ENCODE assay signal across 1 cellular context in genomic region chr1:234546890-234547788, GRCh38.
TF ChIP-seq lines count a peak whose summit lies in the region.

No MANE protein-coding gene starts in this region.

TF ChIP-seq in K562, 482 proteins besides CTCF, POLR2A, EP300 and RAD21 (continued from another document and continues in another):
- TF ChIP-seq PBX2 (CRISPR knock-in tag; IDR thresholded peaks at IDR 0.05; ENCODE audit: low read depth), result no peak
- TF ChIP-seq PBX2 (tag; conservative IDR thresholded peaks at IDR 0.05; ENCODE audit: low read depth), result no peak
- no peak for TF ChIP-seq ZNF695 (CRISPR knock-in tag; IDR thresholded peaks at IDR 0.05)
- TF ChIP-seq NKRF (IDR thresholded peaks at IDR 0.05; ENCODE audit: borderline replicate concordance), result peak; percentile 54; the same call in 1 of the 2 replicates
- no peak for TF ChIP-seq RERE (CRISPR knock-in tag; IDR thresholded peaks at IDR 0.05; ENCODE audit: borderline replicate concordance)
- TF ChIP-seq ATF2 (CRISPR knock-in tag; IDR thresholded peaks at IDR 0.05), result no peak
- peak; percentile 91; the same call in 1 of the 2 replicates for TF ChIP-seq OTX1 (CRISPR knock-in tag; IDR thresholded peaks at IDR 0.05)
- TF ChIP-seq NR2C2 (CRISPR knock-in tag; IDR thresholded peaks at IDR 0.05), result no peak
- TF ChIP-seq NR2C2 (tag; IDR thresholded peaks at IDR 0.05), result peak; percentile 73
- peak; percentile 79 for TF ChIP-seq L3MBTL2 (IDR thresholded peaks at IDR 0.05)
- peak; percentile 98 for TF ChIP-seq CBFB (CRISPR knock-in tag; IDR thresholded peaks at IDR 0.05)
- TF ChIP-seq ELF2 (CRISPR knock-in tag; IDR thresholded peaks at IDR 0.05), result no peak
- TF ChIP-seq DMBX1 (CRISPR knock-in tag; IDR thresholded peaks at IDR 0.05; ENCODE audit: borderline replicate concordance), result peak; percentile 88
- no peak for TF ChIP-seq U2AF2 (optimal IDR thresholded peaks at IDR 0.05; ENCODE audit: low read depth, low read length)
- TF ChIP-seq ZSCAN29 (IDR thresholded peaks at IDR 0.05), result no peak
- TF ChIP-seq PCBP1 (IDR thresholded peaks at IDR 0.05; ENCODE audit: low read depth, low read length, poor library complexity, severe bottlenecking), result no peak
- no peak for TF ChIP-seq ZNF121 (CRISPR knock-in tag; conservative IDR thresholded peaks at IDR 0.05)
- no peak for TF ChIP-seq ZNF140 (CRISPR knock-in tag; IDR thresholded peaks at IDR 0.05)
- TF ChIP-seq CGGBP1 (CRISPR knock-in tag; IDR thresholded peaks at IDR 0.05), result no peak
- no peak for TF ChIP-seq TSHZ1 (CRISPR knock-in tag; IDR thresholded peaks at IDR 0.05)
- no peak for TF ChIP-seq CHD4 (IDR thresholded peaks at IDR 0.05; ENCODE audit: insufficient read depth, insufficient replicate concordance, low read depth, low read length, poor library complexity, severe bottlenecking)
- no peak; the same call in none of the 2 replicates for TF ChIP-seq MEF2D (tag; conservative IDR thresholded peaks at IDR 0.05; ENCODE audit: low read depth)
- TF ChIP-seq BCLAF1 (IDR thresholded peaks at IDR 0.05; ENCODE audit: borderline replicate concordance in 1 of 2, control insufficient read depth in 1 of 2, low read depth in 2 of 2, low read length in 1 of 2), result no peak
- peak; percentile 50 to 60 for TF ChIP-seq E2F6 (IDR thresholded peaks at IDR 0.05; ENCODE audit: borderline replicate concordance in 1 of 2, extremely low read depth in 1 of 2, insufficient read depth in 1 of 2, insufficient read length in 1 of 2, low read depth in 1 of 2, low read length in 1 of 2, poor library complexity in 1 of 2, severe bottlenecking in 1 of 2)
- no peak for TF ChIP-seq SIN3A (IDR thresholded peaks at IDR 0.05; ENCODE audit: borderline replicate concordance in 2 of 2, control insufficient read depth in 1 of 2, low read depth in 2 of 2, low read length in 2 of 2)
- TF ChIP-seq RBM34 (IDR thresholded peaks at IDR 0.05; ENCODE audit: borderline replicate concordance, insufficient read depth, low read length), result no peak
- TF ChIP-seq FOS (IDR thresholded peaks at IDR 0.05; ENCODE audit: extremely low read depth, insufficient read length), result no peak
- TF ChIP-seq ZNF583 (CRISPR knock-in tag; IDR thresholded peaks at IDR 0.05), result peak; percentile 75
- TF ChIP-seq TFE3 (CRISPR knock-in tag; IDR thresholded peaks at IDR 0.05), result no peak
- peak; percentile 91; the same call in 1 of the 2 replicates for TF ChIP-seq HDGF (IDR thresholded peaks at IDR 0.05)
- TF ChIP-seq CTBP1 (IDR thresholded peaks at IDR 0.05; ENCODE audit: borderline replicate concordance), result peak; percentile 91
- TF ChIP-seq ILF3 (IDR thresholded peaks at IDR 0.05; ENCODE audit: borderline replicate concordance), result no peak
- TF ChIP-seq ZNF384 (IDR thresholded peaks at IDR 0.05; ENCODE audit: low read depth, low read length), result no peak
- TF ChIP-seq ZNF764 (CRISPR knock-in tag; IDR thresholded peaks at IDR 0.05; ENCODE audit: low read depth), result no peak
